22 cellular contexts compared by ENCODE assay signal in the genomic region with DNA sequence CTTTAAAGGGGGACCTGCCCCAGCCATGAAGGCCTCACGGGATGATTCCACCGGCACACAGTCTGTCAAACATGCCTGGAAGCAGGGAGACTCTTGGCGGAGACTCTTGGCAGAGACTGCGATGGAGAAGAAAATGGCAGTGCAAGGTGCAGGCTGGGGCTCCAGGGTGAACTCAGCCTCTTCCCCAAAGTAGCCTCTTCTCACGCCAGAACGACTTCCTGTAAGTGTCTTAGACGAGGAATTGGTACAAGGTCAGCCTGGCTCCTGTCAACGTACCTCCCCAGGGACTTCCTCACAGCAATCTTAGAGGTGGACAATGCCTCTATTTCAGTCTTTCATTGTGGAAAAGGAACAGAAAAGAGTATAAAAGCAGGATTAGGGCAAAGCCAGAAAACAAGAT.
DNase-seq lines count a peak whose midpoint lies in the region; ATAC-seq and TF ChIP-seq lines count a peak whose summit lies in the region.
"Had no signal": no experiment of that assay in that cellular context is flagged by ENCODE, and none has a peak within 500 bp of the region (broad histone marks: within the 10 kb centered on the region; RNA-seq: fewer than 3 reads in every experiment).

No MANE protein-coding gene starts in this region.

- DNase-seq in NOMO-1 (lab: John Stamatoyannopoulos, UW; ENCODE audit: unreplicated experiment in 2 of 2) (peak; percentile 12 to 31), NOMO-1 treated with dmso at 0.1 percent for 144 hours (lab: John Stamatoyannopoulos, UW; ENCODE audit: unreplicated experiment) (no peak), ecto neural progenitor cell (ENCODE audit: low spot score) (peak; percentile 56), upper lobe of right lung (no peak)
- DNase-seq in activated effector memory CD4-positive, alpha-beta T cell treated with Interleukin-2 at 50 U/mL for 16 hours: no peak
- no peak for DNase-seq in activated CD4-positive, alpha-beta T cell treated with anti-CD3 and anti-CD28 coated beads, Interleukin-2, amount 10 ng/mL, durations not matched to agents 24 days and 14 days
- DNase-seq: activated CD4-positive, alpha-beta T cell treated with anti-CD3 and anti-CD28 coated beads for 36 hours; activated T-cell treated with anti-CD3 and anti-CD28 coated beads for 4 hours; HCEC 1CT; left ventricle myocardium inferior; NCI-H1694; NCI-H2171; NCI-H524 treated with DMSO at 0.1 percent for 48 hours; stimulated activated naive CD8-positive, alpha-beta T cell treated with anti-CD3 and anti-CD28 coated beads, Interleukin-15, Interleukin-2, amounts not matched to agents 100 U/mL and 50 U/mL, for 24 hours had no signal

- H3K36me3 ChIP-seq in OCI-LY3 (replicated peaks; ENCODE audit: low read depth, low read length) (no peaks in the 10 kb centered on the region), upper lobe of right lung (no peaks in the 10 kb centered on the region)
- H3K36me3 ChIP-seq: left ventricle myocardium inferior had no signal

- peaks cover 28% of the 10 kb centered on the region for H3K27me3 Mint-ChIP-seq in activated CD4-positive, alpha-beta T cell treated with anti-CD3 and anti-CD28 coated beads, Interleukin-2, amount 10 ng/mL, durations not matched to agents 24 days and 14 days
- H3K27me3 Mint-ChIP-seq: naive B cell had no signal

- H3K4me1 ChIP-seq in OCI-LY3 (ENCODE audit: low read length): peaks cover 93% of the 10 kb centered on the region
- peaks cover 4% of the 10 kb centered on the region for H3K4me1 ChIP-seq in upper lobe of right lung
- H3K4me1 ChIP-seq: left ventricle myocardium inferior had no signal

- H3K9me3 Mint-ChIP-seq in activated CD4-positive, alpha-beta T cell treated with anti-CD3 and anti-CD28 coated beads, Interleukin-2, amount 10 ng/mL, durations not matched to agents 24 days and 14 days: no peaks in the 10 kb centered on the region
- H3K9me3 Mint-ChIP-seq: mesothelial cell of epicardium; naive B cell; T-helper 1 cell treated with Interleukin-12 subunit alpha and Interleukin-12 subunit beta and Interleukin-4 antibody, amounts not matched to agents 30 μg/mL and 1 μg/mL, for 36 hours had no signal

- H3K9me3 ChIP-seq in OCI-LY3 (ENCODE audit: insufficient read depth, low read length): no peaks in the 10 kb centered on the region
- no peaks in the 10 kb centered on the region for H3K9me3 ChIP-seq in upper lobe of right lung
- H3K9me3 ChIP-seq: A549, left ventricle myocardium inferior had no signal

- no peak overlapping the region for H3K4me3 Mint-ChIP-seq in activated CD4-positive, alpha-beta T cell treated with anti-CD3 and anti-CD28 coated beads, Interleukin-2, amount 10 ng/mL, durations not matched to agents 24 days and 14 days
- H3K4me3 Mint-ChIP-seq: activated CD4-positive, alpha-beta T cell treated with anti-CD3 and anti-CD28 coated beads for 36 hours; brain; mesothelial cell of epicardium; T-helper 1 cell treated with Interleukin-12 subunit alpha and Interleukin-12 subunit beta and Interleukin-4 antibody, amounts not matched to agents 30 μg/mL and 1 μg/mL, for 36 hours had no signal

- H3K4me3 ChIP-seq in OCI-LY3 (ENCODE audit: low read length): no peak overlapping the region
- no peak overlapping the region for H3K4me3 ChIP-seq in upper lobe of right lung
- H3K4me3 ChIP-seq: A549, left ventricle myocardium inferior had no signal

- H3K79me2 ChIP-seq in OCI-LY3 (ENCODE audit: low read length): no peaks in the 10 kb centered on the region

- H3K9ac ChIP-seq in OCI-LY3 (ENCODE audit: low read length): peak overlapping the region; percentile 72

- peaks cover 22% of the 10 kb centered on the region for H3K4me1 Mint-ChIP-seq in activated CD4-positive, alpha-beta T cell treated with anti-CD3 and anti-CD28 coated beads, Interleukin-2, amount 10 ng/mL, durations not matched to agents 24 days and 14 days
- H3K4me1 Mint-ChIP-seq: mesothelial cell of epicardium had no signal

- H4K20me1 ChIP-seq in OCI-LY3 (ENCODE audit: insufficient read depth, low read length): no peaks in the 10 kb centered on the region

- H3K27ac ChIP-seq in OCI-LY3 (ENCODE audit: low read length): peak overlapping the region; percentile 94
- no peak overlapping the region for H3K27ac ChIP-seq in upper lobe of right lung
- H3K27ac ChIP-seq: left ventricle myocardium inferior, RWPE1 had no signal

- no peaks in the 10 kb centered on the region for H3K27me3 ChIP-seq in OCI-LY3 (ENCODE audit: low read depth, low read length)
- no peaks in the 10 kb centered on the region for H3K27me3 ChIP-seq in upper lobe of right lung

- no peak overlapping the region for H3K27ac Mint-ChIP-seq in activated CD4-positive, alpha-beta T cell treated with anti-CD3 and anti-CD28 coated beads, Interleukin-2, amount 10 ng/mL, durations not matched to agents 24 days and 14 days
- H3K27ac Mint-ChIP-seq: activated CD4-positive, alpha-beta T cell treated with anti-CD3 and anti-CD28 coated beads for 36 hours; mesothelial cell of epicardium; T-helper 1 cell treated with Interleukin-12 subunit alpha and Interleukin-12 subunit beta and Interleukin-4 antibody, amounts not matched to agents 30 μg/mL and 1 μg/mL, for 36 hours had no signal

- ATAC-seq in upper lobe of right lung: peak; percentile 40
- ATAC-seq in GM21360 (IDR thresholded peaks at IDR 0.05; ENCODE audit: unreplicated experiment): no peak
- ATAC-seq: A549; activated CD4-positive, alpha-beta T cell treated with anti-CD3 and anti-CD28 coated beads for 36 hours; stimulated activated naive CD8-positive, alpha-beta T cell treated with anti-CD3 and anti-CD28 coated beads, Interleukin-15, Interleukin-2, amounts not matched to agents 100 U/mL and 50 U/mL, for 24 hours had no signal

- H3K36me3 Mint-ChIP-seq in activated CD4-positive, alpha-beta T cell treated with anti-CD3 and anti-CD28 coated beads, Interleukin-2, amount 10 ng/mL, durations not matched to agents 24 days and 14 days (ENCODE audit: low read depth): no peaks in the 10 kb centered on the region
- H3K36me3 Mint-ChIP-seq: brain, mesothelial cell of epicardium, naive B cell had no signal

- no peak for TF ChIP-seq CTCF in OCI-LY3 (IDR thresholded peaks at IDR 0.05; ENCODE audit: low read depth, low read length)
- no peak for TF ChIP-seq CTCF in upper lobe of right lung (IDR thresholded peaks at IDR 0.05)

- H2AFZ ChIP-seq in OCI-LY3 (ENCODE audit: low read depth, low read length): no peak overlapping the region; the same call in 1 of the 2 replicates

- intact Hi-C loops in upper lobe of right lung (cut with DNase I): no loop called here
- intact Hi-C loops in activated CD4-positive, alpha-beta T cell treated with anti-CD3 and anti-CD28 coated beads, Interleukin-2, amount 10 ng/mL, durations not matched to agents 24 days and 14 days (cut with micrococcal nuclease): loop anchor here (2.0 kb wide), 1 partner anchor 41 kb away; no protein-coding TSS in a partner anchor

- peak overlapping the region; percentile 16 for H3K4me2 ChIP-seq in OCI-LY3 (ENCODE audit: low read length)
- H3K4me2 ChIP-seq: A549 had no signal

Comparison
In these comparisons a context has a peak if more than half of its experiments do, and no peak if none do; other contexts are left out.
1. DNase-seq: peak in NOMO-1 (2 of 2) and ecto neural progenitor cell (single experiment); none in NOMO-1 treated with dmso at 0.1 percent for 144 hours (single experiment), upper lobe of right lung (single experiment), activated effector memory CD4-positive, alpha-beta T cell treated with Interleukin-2 at 50 U/mL for 16 hours (single experiment) and activated CD4-positive, alpha-beta T cell treated with anti-CD3 and anti-CD28 coated beads, Interleukin-2, amount 10 ng/mL, durations not matched to agents 24 days and 14 days (single experiment).